In the genomic region with DNA sequence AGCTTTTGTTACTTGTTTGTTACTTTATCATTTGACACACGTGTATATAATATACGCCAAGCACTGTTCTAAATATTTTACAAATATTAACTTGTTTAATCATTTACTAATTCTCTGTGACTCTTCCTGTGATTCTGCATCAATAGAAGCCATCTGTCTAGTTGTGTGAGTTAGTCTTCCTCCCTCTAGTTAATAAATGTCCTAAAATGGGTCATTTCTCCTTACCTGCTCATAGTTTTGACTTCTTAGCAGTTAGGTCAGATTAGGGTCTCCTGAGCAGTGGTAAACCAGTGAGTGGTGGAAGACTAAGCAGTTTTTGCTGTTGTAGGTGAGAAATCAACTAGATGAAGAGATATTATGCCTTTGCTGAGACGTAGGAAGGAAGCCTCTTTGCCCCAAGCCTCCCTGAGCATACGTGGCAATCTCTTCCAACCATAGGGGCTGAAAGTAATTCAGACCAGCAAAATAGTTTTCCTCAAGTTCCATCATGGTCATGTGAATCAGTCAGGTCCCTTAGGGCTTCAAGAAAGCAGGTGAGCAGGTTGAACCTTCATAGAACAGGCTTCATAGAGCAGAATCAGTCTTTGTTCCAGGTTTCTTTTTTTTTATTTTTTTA, we compare ENCODE assay signal across 18 cellular contexts. TPM values are rescaled to one million over a fixed set of nuclear protein-coding genes. Genes with fewer than 3 reads are reported as not detected.
DNase-seq lines count a peak whose midpoint lies in the region; ATAC-seq, FAIRE-seq and TF ChIP-seq lines count a peak whose summit lies in the region.
"Had no signal": no experiment of that assay in that cellular context is flagged by ENCODE, and none has a peak within 500 bp of the region (broad histone marks: within the 10 kb centered on the region; RNA-seq: fewer than 3 reads in every experiment).

No MANE protein-coding gene starts in this region.

- no peaks in the 10 kb centered on the region for H3K36me3 ChIP-seq in osteoblast (ENCODE audit: insufficient read depth, low read length)
- H3K36me3 ChIP-seq: BLaER1 treated with 17β-estradiol and CSF1 and Interleukin-3, amounts not matched to agents 10 nM and 100 nM; brain microvascular endothelial cell; gastroesophageal sphincter had no signal

- H3K27ac ChIP-seq in osteoblast (ENCODE audit: low read depth, low read length) (no peak overlapping the region), foreskin keratinocyte (no peak overlapping the region)
- H3K27ac ChIP-seq: BLaER1 treated with 17β-estradiol and CSF1 and Interleukin-3, amounts not matched to agents 10 nM and 100 nM; brain microvascular endothelial cell; gastroesophageal sphincter had no signal

- TF ChIP-seq POLR2A in GM18526 (IDR thresholded peaks at IDR 0.05; ENCODE audit: extremely low read depth, insufficient read length) = peak; percentile 21

- no peaks in the 10 kb centered on the region for H3K27me3 ChIP-seq in osteoblast (ENCODE audit: insufficient read depth, low read length)
- no peaks in the 10 kb centered on the region for H3K27me3 ChIP-seq in foreskin keratinocyte
- H3K27me3 ChIP-seq: brain microvascular endothelial cell, gastroesophageal sphincter had no signal

- no peak for FAIRE-seq in D721Med (lab: Jason Lieb, UNC)

- peak overlapping the region; percentile 29 for H2AFZ ChIP-seq in osteoblast (ENCODE audit: low read length)

- H3K4me3 ChIP-seq in osteoblast (ENCODE audit: insufficient read depth, low read length) = no peak overlapping the region
- H3K4me3 ChIP-seq: BLaER1 treated with 17β-estradiol and CSF1 and Interleukin-3, amounts not matched to agents 10 nM and 100 nM; gastroesophageal sphincter had no signal

- no peaks in the 10 kb centered on the region for H4K20me1 ChIP-seq in osteoblast (ENCODE audit: insufficient read depth, low read length)
- H4K20me1 ChIP-seq: BLaER1 treated with 17β-estradiol and CSF1 and Interleukin-3, amounts not matched to agents 10 nM and 100 nM had no signal

- peak; percentile 48 for ATAC-seq in GM21576 (IDR thresholded peaks at IDR 0.05; ENCODE audit: unreplicated experiment)
- peak; percentile 96 for ATAC-seq in HG03354 (IDR thresholded peaks at IDR 0.05; ENCODE audit: poor library complexity, severe bottlenecking, unreplicated experiment)
- no peak for ATAC-seq in foreskin keratinocyte
- ATAC-seq in sciatic nerve = no peak
- ATAC-seq: gastroesophageal sphincter; left cardiac atrium; naive thymus-derived CD4-positive, alpha-beta T cell; T-helper 17 cell had no signal

- DNase-seq in osteoblast (ENCODE audit: insufficient read length, low spot score, missing footprints) (no peak), foreskin keratinocyte (no peak), sciatic nerve (ENCODE audit: low spot score) (no peak), EL (no peak), D721Med (ENCODE audit: insufficient read length, low spot score) (no peak)
- DNase-seq: activated CD4-positive, alpha-beta T cell treated with anti-CD3 and anti-CD28 coated beads, Interleukin-2, amount 50 U/mL, for 4 hours; activated gamma-delta T cell treated with Interleukin-2 at 50 U/mL for 16 hours; brain microvascular endothelial cell; left cardiac atrium; naive thymus-derived CD4-positive, alpha-beta T cell; NCI-H1048; NCI-H510A treated with DMSO at 0.1 percent for 48 hours; T-helper 17 cell had no signal

- H3K79me2 ChIP-seq in osteoblast (ENCODE audit: insufficient read depth, low read length) = no peaks in the 10 kb centered on the region

- H3K4me1 ChIP-seq in osteoblast (ENCODE audit: insufficient read depth, low read length) (no peaks in the 10 kb centered on the region), foreskin keratinocyte (no peaks in the 10 kb centered on the region)
- H3K4me1 ChIP-seq: BLaER1 treated with 17β-estradiol and CSF1 and Interleukin-3, amounts not matched to agents 10 nM and 100 nM; gastroesophageal sphincter had no signal

- intact Hi-C loops in sciatic nerve (cut with DNase I) = no loop called here

- H3K9me3 ChIP-seq in osteoblast (ENCODE audit: low read depth, low read length) = no peaks in the 10 kb centered on the region
- H3K9me3 ChIP-seq: gastroesophageal sphincter had no signal

- H3K4me2 ChIP-seq in osteoblast (ENCODE audit: insufficient read depth, low read length) = no peak overlapping the region
- H3K4me2 ChIP-seq: BLaER1 treated with 17β-estradiol and CSF1 and Interleukin-3, amounts not matched to agents 10 nM and 100 nM had no signal

- TF ChIP-seq CTCF in osteoblast (IDR thresholded peaks at IDR 0.05; ENCODE audit: extremely low read depth, low read depth, low read length) (no peak), foreskin keratinocyte (conservative IDR thresholded peaks at IDR 0.05) (no peak), D721Med (IDR thresholded peaks at IDR 0.05; ENCODE audit: insufficient read depth, missing control alignments) (no peak)

RNA-seq across cellular contexts. Expression of a gene that starts 38.7 kb away (rescaled TPM):
- total RNA-seq in osteoblast = 71.7 and 79.3 TPM in 2 replicates
- 48.8 and 49.0 TPM in 2 replicates for total RNA-seq in foreskin keratinocyte
- 24.4 and 29.6 TPM in 2 replicates for polyA plus RNA-seq in foreskin keratinocyte
- 95.1 TPM for total RNA-seq in sciatic nerve

Comparison
In these comparisons a context has a peak if more than half of its experiments do, and no peak if none do; other contexts are left out.
1. ATAC-seq: peak in GM21576 (single experiment) and HG03354 (single experiment); none in foreskin keratinocyte (single experiment) and sciatic nerve (single experiment).